ENCODE assay signal across 13 cellular contexts in the genomic region with DNA sequence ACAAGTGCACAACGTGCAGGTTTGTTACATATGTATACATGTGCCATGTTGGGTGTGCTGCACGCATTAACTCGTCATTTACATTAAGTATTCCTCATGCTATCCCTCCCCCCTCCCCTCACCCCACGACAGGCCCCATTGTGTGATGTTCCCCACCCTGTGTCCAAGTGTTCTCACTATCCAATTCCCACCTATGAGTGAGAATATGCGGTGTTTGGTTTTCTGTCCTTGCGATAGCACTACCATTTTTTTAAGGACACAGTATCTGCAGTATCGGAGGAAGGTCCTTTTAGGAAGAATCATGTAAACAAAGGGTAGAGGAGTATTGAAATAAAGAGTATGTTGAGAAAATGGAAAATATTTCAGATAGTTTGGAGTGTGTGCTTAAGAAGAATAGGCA. TPM values are rescaled to one million over a fixed set of nuclear protein-coding genes. Genes with fewer than 3 reads are reported as not detected.
DNase-seq lines count a peak whose midpoint lies in the region; ATAC-seq, FAIRE-seq and TF ChIP-seq lines count a peak whose summit lies in the region.
"Had no signal": no experiment of that assay in that cellular context is flagged by ENCODE, and none has a peak within 500 bp of the region (broad histone marks: within the 10 kb centered on the region; RNA-seq: fewer than 3 reads in every experiment).

No MANE protein-coding gene starts in this region.

- H3K27me3 ChIP-seq in K562 (ENCODE audit: control insufficient read depth in 2 of 2, insufficient read depth in 2 of 2, low read length in 2 of 2) (no peaks in the 10 kb centered on the region), stomach (no peaks in the 10 kb centered on the region)
- H3K27me3 ChIP-seq in naive thymus-derived CD4-positive, alpha-beta T cell (ENCODE audit: control insufficient read depth in 2 of 2, insufficient read depth in 2 of 2, low read length in 2 of 2), result no peaks in the 10 kb centered on the region
- H3K27me3 ChIP-seq: BE2C had no signal

- in situ Hi-C loops in K562 (cut with MboI), result no loop called here

- peaks cover 7 to 8% of the 10 kb centered on the region in 2 donors for H3K9me3 Mint-ChIP-seq in stimulated activated naive CD8-positive, alpha-beta T cell treated with anti-CD3 and anti-CD28 coated beads, Interleukin-15, amount 100 ng/mL, for 72 hours
- peaks cover 0 to 26% (median 5%) of the 10 kb centered on the region in 11 donors for H3K9me3 Mint-ChIP-seq in naive thymus-derived CD4-positive, alpha-beta T cell

- no peak overlapping the region for H2AFZ ChIP-seq in K562 (ENCODE audit: low read depth, low read length)

- DNase-seq in stimulated activated naive CD8-positive, alpha-beta T cell treated with anti-CD3 and anti-CD28 coated beads, Interleukin-15, amount 100 ng/mL, for 72 hours, result no peak
- no peak for DNase-seq in stimulated activated naive CD8-positive, alpha-beta T cell treated with anti-CD3 and anti-CD28 coated beads, Interleukin-15, Interleukin-2, amounts not matched to agents 100 U/mL and 50 U/mL, for 24 hours
- DNase-seq in K562 (ENCODE audit: extremely low read depth in 1 of 4, low spot score in 3 of 4) (no peak), stomach (no peak), NCI-H69 (lab: John Stamatoyannopoulos, UW) (no peak)
- DNase-seq in naive thymus-derived CD4-positive, alpha-beta T cell, result no peak
- DNase-seq: BE2C, DMS53 had no signal

- TF ChIP-seq POLR2A in K562 (conservative IDR thresholded peaks at IDR 0.05) (no peak), stomach (IDR thresholded peaks at IDR 0.05) (no peak)

- H3K27ac ChIP-seq in K562 (ENCODE audit: extremely low read depth, low read depth, low read length) (no peak overlapping the region; the same call in 2 of the 3 replicates), stomach (no peak overlapping the region)
- H3K27ac ChIP-seq in naive thymus-derived CD4-positive, alpha-beta T cell (ENCODE audit: low read depth, low read length), result no peak overlapping the region
- H3K27ac ChIP-seq: A549 had no signal

- H3K27ac Mint-ChIP-seq in stimulated activated naive CD8-positive, alpha-beta T cell treated with anti-CD3 and anti-CD28 coated beads, Interleukin-15, amount 100 ng/mL, for 72 hours, result peak overlapping the region; percentile 28 to 85
- peak overlapping the region in 6 of 9 donors; percentile 28 to 89 (median 69) for H3K27ac Mint-ChIP-seq in naive thymus-derived CD4-positive, alpha-beta T cell
- H3K27ac Mint-ChIP-seq: CD14-positive monocyte had no signal

- TF ChIP-seq CTCF in K562 (IDR thresholded peaks at IDR 0.05 in 2 of 3, conservative IDR thresholded peaks at IDR 0.05 in 1 of 3; ENCODE audit: insufficient read depth in 2 of 3, low read depth in 1 of 3, low read length in 3 of 3) (no peak), stomach (IDR thresholded peaks at IDR 0.05) (no peak)

- CTCF ChIA-PET in K562 (lab: Yijun Ruan, JAX; ENCODE audit: low intra/inter-chr PET ratio), result no interaction called here
- CTCF ChIA-PET in naive thymus-derived CD4-positive, alpha-beta T cell (lab: Charles Lee), result no interaction called here

- no peak for TF ChIP-seq RAD21 in K562 (CRISPR knock-in tag; conservative IDR thresholded peaks at IDR 0.05 in 1 of 2, IDR thresholded peaks at IDR 0.05 in 1 of 2)

- intact Hi-C loops in K562 (cut with micrococcal nuclease), result no loop called here
- intact Hi-C loops in naive thymus-derived CD4-positive, alpha-beta T cell (cut with micrococcal nuclease), result no loop called here
- intact Hi-C loops in stomach (cut with DNase I; ENCODE audit: low total_unique reads), result no loop called here

- no peak for ATAC-seq in stimulated activated naive CD8-positive, alpha-beta T cell treated with anti-CD3 and anti-CD28 coated beads, Interleukin-15, amount 100 ng/mL, for 72 hours
- no peak for ATAC-seq in stimulated activated naive CD8-positive, alpha-beta T cell treated with anti-CD3 and anti-CD28 coated beads, Interleukin-15, Interleukin-2, amounts not matched to agents 100 U/mL and 50 U/mL, for 24 hours
- peak; percentile 9; the same call in 2 of the 3 replicates for ATAC-seq in K562
- ATAC-seq in naive thymus-derived CD4-positive, alpha-beta T cell, result no peak
- ATAC-seq: A549 had no signal

- BruUV-seq in K562 (replicated peaks; lab: Mats Ljungman, UMichigan), result no TSS peak

- H3K4me3 ChIP-seq in K562, result no peak overlapping the region
- H3K4me3 ChIP-seq in naive thymus-derived CD4-positive, alpha-beta T cell (ENCODE audit: low read length), result no peak overlapping the region
- no peak overlapping the region for H3K4me3 ChIP-seq in stomach
- H3K4me3 ChIP-seq: A549, HAP-1 had no signal

- POLR2A ChIA-PET in K562 (lab: Yijun Ruan, JAX), result interaction anchor here (0.5 to 2.1 kb wide), 3 partner anchors 13 to 45 kb away, joined by 3 to 19 read pairs (median 3); no protein-coding TSS in a partner anchor
- POLR2A ChIA-PET in naive thymus-derived CD4-positive, alpha-beta T cell (lab: Charles Lee), result no interaction called here

- 74% methylated on average over 4 of the region's 7 CpGs for WGBS in K562 (ENCODE audit: insufficient coverage, low coverage, missing lambda C conversion rate)
- WGBS in stomach, 5 donors, result 82 to 85% (median 83%) methylated on average over 7 of the region's 7 CpGs

- H3K36me3 Mint-ChIP-seq in naive thymus-derived CD4-positive, alpha-beta T cell, result peaks cover 10 to 72% (median 47%) of the 10 kb centered on the region in 5 donors

- no peak overlapping the region for H3K4me3 Mint-ChIP-seq in stimulated activated naive CD8-positive, alpha-beta T cell treated with anti-CD3 and anti-CD28 coated beads, Interleukin-15, amount 100 ng/mL, for 72 hours
- peak overlapping the region in 1 of 10 donors; percentile 28 for H3K4me3 Mint-ChIP-seq in naive thymus-derived CD4-positive, alpha-beta T cell
- H3K4me3 Mint-ChIP-seq: CD14-positive monocyte had no signal

- no peaks in the 10 kb centered on the region for H3K9me3 ChIP-seq in K562 (replicated peaks; ENCODE audit: control insufficient read depth, insufficient read depth, low read depth, low read length)
- no peaks in the 10 kb centered on the region for H3K9me3 ChIP-seq in naive thymus-derived CD4-positive, alpha-beta T cell (ENCODE audit: control insufficient read depth in 2 of 3, low read length in 3 of 3)
- no peaks in the 10 kb centered on the region for H3K9me3 ChIP-seq in stomach
- H3K9me3 ChIP-seq: A549, BE2C, HAP-1 had no signal

- H3K9ac ChIP-seq in K562 (ENCODE audit: insufficient read depth in 1 of 2, low read depth in 2 of 2, low read length in 2 of 2), result no peak overlapping the region

- H3K27me3 Mint-ChIP-seq in stimulated activated naive CD8-positive, alpha-beta T cell treated with anti-CD3 and anti-CD28 coated beads, Interleukin-15, amount 100 ng/mL, for 72 hours, result no peaks in the 10 kb centered on the region
- no peaks in the 10 kb centered on the region for H3K27me3 Mint-ChIP-seq in naive thymus-derived CD4-positive, alpha-beta T cell

- peaks cover 27% of the 10 kb centered on the region for H3K79me2 ChIP-seq in K562 (ENCODE audit: control insufficient read depth, insufficient read depth, low read length)

- H3K4me1 ChIP-seq in K562 (replicated peaks in 1 of 2; ENCODE audit: control insufficient read depth in 2 of 2, insufficient read depth in 2 of 2, low read length in 2 of 2) (peaks cover 0 to 29% of the 10 kb centered on the region in 2 experiments; a peak in 3 of 5 replicates), stomach (no peaks in the 10 kb centered on the region)
- no peaks in the 10 kb centered on the region for H3K4me1 ChIP-seq in naive thymus-derived CD4-positive, alpha-beta T cell (ENCODE audit: control insufficient read depth in 2 of 2, insufficient read depth in 2 of 2, low read length in 2 of 2)
- H3K4me1 ChIP-seq: A549, BE2C, HAP-1 had no signal

- TF ChIP-seq EP300 in K562 (IDR thresholded peaks at IDR 0.05; ENCODE audit: low read length) (no peak), stomach (IDR thresholded peaks at IDR 0.05) (no peak)

- H3K4me2 ChIP-seq in K562 (ENCODE audit: insufficient read depth, low read length), result no peak overlapping the region
- H3K4me2 ChIP-seq: A549 had no signal

- no peak for FAIRE-seq in K562 (lab: Jason Lieb, UNC)
- FAIRE-seq: A549, H1, HTR-8/SVneo had no signal

- H3K9me1 ChIP-seq in K562 (ENCODE audit: control insufficient read depth, insufficient read depth, low read length), result no peaks in the 10 kb centered on the region

- H3K36me3 ChIP-seq in K562 (ENCODE audit: control insufficient read depth, insufficient read depth, low read length) (0 out of 3 replicates have a peak, but pooled peaks cover 6% of the 10 kb centered on the region), stomach (no peaks in the 10 kb centered on the region)
- H3K36me3 ChIP-seq in naive thymus-derived CD4-positive, alpha-beta T cell (ENCODE audit: control insufficient read depth in 2 of 3, insufficient read depth in 3 of 3, low read length in 3 of 3), result peaks cover 0 to 4% (median 0%) of the 10 kb centered on the region in 3 experiments
- H3K36me3 ChIP-seq: BE2C, HAP-1 had no signal

- H3K4me1 Mint-ChIP-seq in stimulated activated naive CD8-positive, alpha-beta T cell treated with anti-CD3 and anti-CD28 coated beads, Interleukin-15, amount 100 ng/mL, for 72 hours, result peaks cover 56% of the 10 kb centered on the region
- H3K4me1 Mint-ChIP-seq in naive thymus-derived CD4-positive, alpha-beta T cell, result peaks cover 13 to 65% (median 61%) of the 10 kb centered on the region in 7 donors

- no peaks in the 10 kb centered on the region for H4K20me1 ChIP-seq in K562 (replicated peaks; ENCODE audit: control insufficient read depth, insufficient read depth, low read length)

RNA-seq across cellular contexts. Expression of gene PDE3B, which starts 25.9 kb away (rescaled TPM):
- 21.1 and 47.2 TPM in 2 replicates for total RNA-seq in K562 (2011; cell fraction: chromatin; rRNA removed; ENCODE audit: low replicate concordance)
- total RNA-seq in K562 (2011; cell fraction: nucleolus; rRNA removed), result 12.0 and 15.7 TPM in 2 replicates
- total RNA-seq in K562 (2011; cell fraction: nucleoplasm; rRNA removed), result 24.6 and 34.8 TPM in 2 replicates
- total RNA-seq in K562 (2014; rRNA removed), result 12.2 and 13.8 TPM in 2 replicates
- 16.3 and 17.0 TPM in 2 replicates for total RNA-seq in K562 (2014; rRNA removed; fragmentation: Illumina TruSeq; extraction: Trizol)
- 20.9 and 22.5 TPM in 2 replicates for total RNA-seq in K562 (2015; rRNA removed; fragmentation: Illumina TruSeq; extraction: Trizol)
- 15.1 and 15.8 TPM in 2 replicates for total RNA-seq in K562 (2021)
- polyA plus RNA-seq in K562 (2011; rRNA removed), result 7.9 and 11.4 TPM in 2 replicates
- polyA plus RNA-seq in K562 (2011; cell fraction: cytosol; rRNA removed), result 3.5 and 6.3 TPM in 2 replicates
- polyA plus RNA-seq in K562 (2011; cell fraction: nucleus; rRNA removed), result 17.5 and 17.6 TPM in 2 replicates
- polyA plus RNA-seq in K562 (2012), result 9.8 and 10.0 TPM in 2 replicates
- 9.9 and 13.7 TPM in 2 replicates for polyA plus RNA-seq in K562 (2014; fragmentation: Illumina TruSeq; extraction: Trizol)
- polyA plus RNA-seq in K562 (2014; fragmentation: Nextera tagmentation; extraction: Ambion mirVana), result 1 to 10 TPM; 2.3 to 2.9 TPM
- 7.5 and 7.8 TPM in 2 replicates for polyA plus RNA-seq in K562 (2014; rRNA removed)
- 21.1 and 26.2 TPM in 2 replicates for polyA minus RNA-seq in K562 (2011; rRNA and poly(A)+ RNA removed)
- polyA minus RNA-seq in K562 (2011; cell fraction: cytosol; rRNA and poly(A)+ RNA removed), result 7.8 and 12.7 TPM in 2 replicates
- 31.1 and 33.1 TPM in 2 replicates for polyA minus RNA-seq in K562 (2011; cell fraction: nucleus; rRNA and poly(A)+ RNA removed)
- total RNA-seq in naive thymus-derived CD4-positive, alpha-beta T cell, result 100 to 1,000 TPM in 4 of 5 experiments, 10 to 100 TPM in 1; 79.6 to 268 (median 151) TPM
- 10 to 100 TPM; 49.7 to 81.2 TPM for polyA plus RNA-seq in naive thymus-derived CD4-positive, alpha-beta T cell
- 10 to 100 TPM; 13.8 to 49.2 (median 19.3) TPM for total RNA-seq in stomach
- polyA plus RNA-seq in stomach, result 1 to 10 TPM; 1.2 TPM
